Comparison of ENCODE assay signal across 20 cellular contexts in the genomic region with DNA sequence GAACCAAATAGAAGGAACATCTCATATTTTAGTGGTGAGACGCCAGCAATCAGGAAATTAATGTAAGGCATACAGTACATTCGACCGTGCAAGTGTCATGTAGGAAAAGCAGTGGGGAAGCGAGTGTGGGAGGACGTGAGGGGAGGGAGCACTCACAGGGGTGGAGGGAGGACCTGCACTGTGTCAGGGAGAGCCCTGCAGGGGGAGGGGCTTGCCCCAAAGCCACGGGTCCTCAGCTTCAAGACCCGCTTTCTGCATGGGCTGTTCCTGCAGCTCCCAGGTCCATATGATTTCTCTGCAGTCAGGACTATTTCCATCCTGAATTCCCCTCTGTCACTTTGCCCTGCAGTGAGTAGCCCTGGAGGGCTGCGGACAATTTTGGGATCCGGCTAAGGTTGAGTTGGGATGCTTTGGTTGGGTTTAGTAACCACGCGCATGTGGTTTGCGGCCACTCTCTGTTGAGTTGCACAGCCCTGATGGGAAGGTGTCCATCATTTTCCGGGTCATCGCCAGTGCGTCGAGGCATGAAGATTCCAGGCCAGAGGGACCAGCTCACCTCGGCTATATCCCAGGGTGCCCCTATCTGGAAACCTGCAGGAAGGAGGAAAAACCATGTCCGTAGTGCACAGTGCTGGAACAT.
DNase-seq lines count a peak whose midpoint lies in the region; ATAC-seq, FAIRE-seq and TF ChIP-seq lines count a peak whose summit lies in the region.
"Had no signal": no experiment of that assay in that cellular context is flagged by ENCODE, and none has a peak within 500 bp of the region (broad histone marks: within the 10 kb centered on the region; RNA-seq: fewer than 3 reads in every experiment).

No MANE protein-coding gene starts in this region.

- no peaks in the 10 kb centered on the region for H3K36me3 ChIP-seq in upper lobe of right lung

- ATAC-seq in left cardiac atrium (no peak), upper lobe of right lung (no peak), HG02973 (IDR thresholded peaks at IDR 0.05; ENCODE audit: unreplicated experiment) (no peak)
- ATAC-seq: A549, GM23338 had no signal

- no peak overlapping the region for H3K27ac ChIP-seq in upper lobe of right lung
- H3K27ac ChIP-seq: 22Rv1, A549, C4-2B, HL-60 had no signal

- no peak for TF ChIP-seq CTCF in upper lobe of right lung (IDR thresholded peaks at IDR 0.05)

- H3K9me3 ChIP-seq in upper lobe of right lung = no peaks in the 10 kb centered on the region
- H3K9me3 ChIP-seq: A549, Caco-2 had no signal

- no peak overlapping the region for H3K4me3 ChIP-seq in upper lobe of right lung
- H3K4me3 ChIP-seq: A549, GM23338 had no signal

- DNase-seq in cardiac septum (ENCODE audit: low spot score) (peak; percentile 41), left cardiac atrium (no peak), kidney tubule cell (ENCODE audit: low spot score) (peak; percentile 2), upper lobe of right lung (peak; percentile 38), NCI-H446 treated with DMSO at 0.1 percent for 48 hours (lab: John Stamatoyannopoulos, UW) (no peak), urothelium cell line (ENCODE audit: low spot score) (no peak)
- DNase-seq: AML-193; Caco-2; CD4-positive, alpha-beta T cell; DMS79; GF-D8; HCEC 1CT had no signal

- intact Hi-C loops in cardiac septum (cut with DNase I) = no loop called here
- intact Hi-C loops in left cardiac atrium (cut with DNase I) = no loop called here
- intact Hi-C loops in upper lobe of right lung (cut with DNase I) = no loop called here

- no peak for FAIRE-seq in urothelium cell line (lab: Jason Lieb, UNC)
- FAIRE-seq: A549, D721Med, H54 had no signal

- no peaks in the 10 kb centered on the region for H3K27me3 ChIP-seq in upper lobe of right lung

- H3K4me1 ChIP-seq in upper lobe of right lung = no peaks in the 10 kb centered on the region
- H3K4me1 ChIP-seq: A549, Caco-2 had no signal

Comparison
In these comparisons a context has a peak if more than half of its experiments do, and no peak if none do; other contexts are left out.
1. DNase-seq: peak in cardiac septum (single experiment), kidney tubule cell (single experiment) and upper lobe of right lung (single experiment); none in left cardiac atrium (single experiment), NCI-H446 treated with DMSO at 0.1 percent for 48 hours (single experiment) and urothelium cell line (single experiment).